In the genomic region with DNA sequence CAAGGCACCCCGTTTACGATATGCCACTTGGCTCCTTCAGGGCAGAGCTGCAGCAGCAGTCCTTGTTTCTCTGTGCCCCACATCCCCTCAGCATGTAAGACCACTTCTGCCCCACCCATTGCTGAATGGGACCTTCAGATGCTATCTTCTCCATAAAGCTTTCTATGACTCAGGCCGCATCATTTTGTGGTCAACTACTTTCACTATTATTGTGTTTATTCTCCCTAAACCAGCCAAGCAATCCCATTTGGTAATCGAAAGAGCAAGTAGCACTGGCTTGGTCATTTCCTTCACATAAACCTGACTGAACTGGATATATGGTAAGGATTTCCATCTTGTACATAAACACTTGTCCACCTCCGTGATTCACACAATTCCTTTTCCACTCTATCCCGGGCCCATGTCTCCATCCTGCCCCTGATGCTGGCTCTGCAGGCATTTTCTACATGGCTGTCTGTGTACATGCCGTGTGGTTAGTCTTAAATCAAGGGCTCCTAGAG, we compare ENCODE assay signal across 9 cellular contexts. TPM values are rescaled to one million over a fixed set of nuclear protein-coding genes. Genes with fewer than 3 reads are reported as not detected.
DNase-seq lines count a peak whose midpoint lies in the region; ATAC-seq lines count a peak whose summit lies in the region.
"Had no signal": no experiment of that assay in that cellular context is flagged by ENCODE, and none has a peak within 500 bp of the region (broad histone marks: within the 10 kb centered on the region; RNA-seq: fewer than 3 reads in every experiment).

No MANE protein-coding gene starts in this region.

- H3K27ac ChIP-seq in SJCRH30 (peak overlapping the region; percentile 88), caudate nucleus (ENCODE audit: low read depth, low read length) (no peak overlapping the region)

- H3K4me1 ChIP-seq in SJCRH30 = peaks cover 82% of the 10 kb centered on the region

- DNase-seq in activated CD4-positive, CD25-positive, alpha-beta regulatory T cell (lab: John Stamatoyannopoulos, UW) = no peak
- DNase-seq in SJCRH30 (peak in 1 of 2 experiments; percentile 53), kidney glomerular epithelial cell (lab: John Stamatoyannopoulos, UW) (peak; percentile 56), caudate nucleus (lab: John Stamatoyannopoulos, UW) (no peak), retina (no peak), islet precursor cell (no peak)

- H3K36me3 ChIP-seq in SJCRH30 = no peaks in the 10 kb centered on the region

- no peaks in the 10 kb centered on the region for H3K9me3 ChIP-seq in SJCRH30 (replicated peaks)

- peak; percentile 53 to 62 for ATAC-seq in activated CD4-positive, CD25-positive, alpha-beta regulatory T cell treated with anti-CD3 and anti-CD28 coated beads, Interleukin-2, amount 50 U/mL, for 24 hours
- ATAC-seq in HG02973 (IDR thresholded peaks at IDR 0.05; ENCODE audit: unreplicated experiment) = peak; percentile 68

- no peak overlapping the region for H3K4me3 ChIP-seq in SJCRH30
- H3K4me3 ChIP-seq: skin epidermis had no signal

- H3K27me3 ChIP-seq in SJCRH30 = no peaks in the 10 kb centered on the region

RNA-seq across cellular contexts. Expression of a gene that starts 25.7 kb away (rescaled TPM):
- 0.35 and 1.2 TPM in 2 replicates for total RNA-seq in SJCRH30 (2014; rRNA removed; shearing (Covaris generic))
